8 cellular contexts compared by ENCODE assay signal in genomic region chr11:26276798-26277424, GRCh38. TPM values are rescaled to one million over a fixed set of nuclear protein-coding genes. Genes with fewer than 3 reads are reported as not detected.
DNase-seq lines count a peak whose midpoint lies in the region; ATAC-seq, FAIRE-seq and TF ChIP-seq lines count a peak whose summit lies in the region.

No MANE protein-coding gene starts in this region.

- H3K36me3 ChIP-seq in IMR-90 (ENCODE audit: control insufficient read depth, insufficient read depth, low read length) (no peaks in the 10 kb centered on the region), breast epithelium (no peaks in the 10 kb centered on the region), keratinocyte (ENCODE audit: control insufficient read depth in 2 of 2, extremely low read depth in 1 of 2, insufficient read depth in 2 of 2, low read length in 2 of 2) (no peaks in the 10 kb centered on the region)

- FAIRE-seq in keratinocyte (lab: Jason Lieb, UNC), result peak; percentile 84

- H3K79me2 ChIP-seq in keratinocyte (ENCODE audit: control insufficient read depth, insufficient read depth, low read length), result no peaks in the 10 kb centered on the region

- H2AFZ ChIP-seq in IMR-90 (replicated peaks; ENCODE audit: low read length, poor library complexity), result no peak overlapping the region
- no peak overlapping the region for H2AFZ ChIP-seq in keratinocyte (ENCODE audit: control insufficient read depth, low read length)

- peak overlapping the region; percentile 41; the same call in 1 of the 2 replicates for H2BK20ac ChIP-seq in IMR-90 (ENCODE audit: low read depth, low read length)

- peak; percentile 98 for TF ChIP-seq CTCF in IMR-90 (conservative IDR thresholded peaks at IDR 0.05; ENCODE audit: low read depth, low read length)
- TF ChIP-seq CTCF in RWPE1 (conservative IDR thresholded peaks at IDR 0.05; ENCODE audit: low read depth), result peak; percentile 98
- peak; percentile 65 to 86 (median 81) for TF ChIP-seq CTCF in breast epithelium (IDR thresholded peaks at IDR 0.05)
- TF ChIP-seq CTCF in keratinocyte (optimal IDR thresholded peaks at IDR 0.05 in 1 of 3, IDR thresholded peaks at IDR 0.05 in 1 of 3, conservative IDR thresholded peaks at IDR 0.05 in 1 of 3; ENCODE audit: extremely low read depth in 1 of 3, insufficient read depth in 2 of 3, low read length in 3 of 3), result peak; percentile 77 to 93 (median 88)

- peak; percentile 96 for ATAC-seq in GM21723 (IDR thresholded peaks at IDR 0.05; ENCODE audit: unreplicated experiment)
- ATAC-seq in IMR-90 (ENCODE audit: low read depth), result peak; percentile 96

- no TSS peak for BruUV-seq in IMR-90 (replicated peaks; lab: Mats Ljungman, UMichigan)

- H4K8ac ChIP-seq in IMR-90 (ENCODE audit: low read depth in 2 of 2, low read length in 2 of 2), result no peak overlapping the region

- H3K9ac ChIP-seq in IMR-90 (ENCODE audit: low read depth, low read length), result no peak overlapping the region
- H3K9ac ChIP-seq in keratinocyte (ENCODE audit: control insufficient read depth, extremely low read depth, insufficient read depth, low read length), result no peak overlapping the region

- H2AK5ac ChIP-seq in IMR-90 (ENCODE audit: low read depth, low read length), result no peak overlapping the region

- H3K9me1 ChIP-seq in IMR-90 (ENCODE audit: insufficient read depth, low read length), result no peaks in the 10 kb centered on the region
- H3K9me1 ChIP-seq in keratinocyte (ENCODE audit: control insufficient read depth, extremely low read depth, insufficient read depth, low read length), result no peaks in the 10 kb centered on the region

- in situ Hi-C loops in IMR-90 (cut with MboI; ENCODE audit: low sequenced_read_pairs), result loop anchor here (5.0 kb wide), 1 partner anchor 295 kb away; no protein-coding TSS in a partner anchor

- H2BK15ac ChIP-seq in IMR-90 (ENCODE audit: low read depth, low read length), result peak overlapping the region; percentile 5; the same call in 1 of the 3 replicates

- WGBS in IMR-90 (ENCODE audit: extremely low coverage in 2 of 2, insufficient read length in 1 of 2), 2 experiments, result no CpG with 5 or more reads among the region's 4 CpGs

- TF ChIP-seq RAD21 in IMR-90 (IDR thresholded peaks at IDR 0.05; ENCODE audit: low read length), result peak; percentile 97

- H3K4me3 ChIP-seq in IMR-90 (ENCODE audit: insufficient read depth, low read depth, low read length), result no peak overlapping the region
- H3K4me3 ChIP-seq in breast epithelium, result no peak overlapping the region
- no peak overlapping the region for H3K4me3 ChIP-seq in keratinocyte (ENCODE audit: control insufficient read depth in 2 of 3, extremely low read depth in 1 of 3, insufficient read depth in 2 of 3, low read depth in 1 of 3, low read length in 3 of 3)

- no peak overlapping the region for H3K4ac ChIP-seq in IMR-90 (ENCODE audit: low read depth, low read length)

- H4K20me1 ChIP-seq in IMR-90 (ENCODE audit: insufficient read depth, low read length) (no peaks in the 10 kb centered on the region), keratinocyte (ENCODE audit: control insufficient read depth, extremely low read depth, insufficient read depth, low read length) (no peaks in the 10 kb centered on the region)

- H3K9me3 ChIP-seq in IMR-90 (ENCODE audit: control insufficient read depth, insufficient read depth, low read length) (no peaks in the 10 kb centered on the region), breast epithelium (no peaks in the 10 kb centered on the region), keratinocyte (ENCODE audit: control insufficient read depth, low read depth, low read length) (no peaks in the 10 kb centered on the region)

- CTCF ChIA-PET in IMR-90 (lab: Yijun Ruan, JAX) (interaction anchor here (1.7 kb wide), 1 partner anchor 295 kb away, joined by 8 read pairs; no protein-coding TSS in a partner anchor), RWPE1 (lab: Yijun Ruan, JAX) (interaction anchor here (0.6 to 1.0 kb wide), 9 partner anchors 9 to 1412 kb away, joined by 3 to 4 read pairs (median 3); no protein-coding TSS in a partner anchor)

- peak; percentile 33 for DNase-seq in activated CD4-positive, CD25-positive, alpha-beta regulatory T cell treated with anti-CD3 and anti-CD28 coated beads, Interleukin-2, amount 50 U/mL, for 72 hours
- DNase-seq in activated CD4-positive, CD25-positive, alpha-beta regulatory T cell (lab: John Stamatoyannopoulos, UW), result no peak
- peak; percentile 71 for DNase-seq in IMR-90
- peak; percentile 39 for DNase-seq in RWPE1 (ENCODE audit: low spot score)
- peak in 1 of 2 donors; percentile 28 for DNase-seq in breast epithelium (ENCODE audit: low spot score in 2 of 2)
- DNase-seq in keratinocyte (ENCODE audit: low read depth, low spot score), result no peak
- DNase-seq in stimulated activated CD4-positive, alpha-beta T cell treated with anti-CD3 and anti-CD28 coated beads, Interleukin-1b, Interleukin-23, amount 100 ng/mL, for 48 hours, result peak; percentile 20

- H3K14ac ChIP-seq in IMR-90 (replicated peaks; ENCODE audit: low read depth, low read length), result no peak overlapping the region

- intact Hi-C loops in IMR-90 (cut with micrococcal nuclease), result loop anchor here (1.0 kb wide), 3 partner anchors 50 to 295 kb away; no protein-coding TSS in a partner anchor
- intact Hi-C loops in breast epithelium (cut with DNase I; ENCODE audit: low total_unique reads), result no loop called here

- peak overlapping the region; percentile 24; the same call in 1 of the 2 replicates for H3K18ac ChIP-seq in IMR-90 (ENCODE audit: low read depth, low read length)

- dilution Hi-C loops in IMR-90 (cut with HindIII; ENCODE audit: low sequenced_read_pairs, unreplicated experiment), result no loop called here
- dilution Hi-C loops in keratinocyte (cut with MboI; ENCODE audit: extremely low pct_ligation_motif_present, low sequenced_read_pairs), result no loop called here

- H4K5ac ChIP-seq in IMR-90 (ENCODE audit: low read depth, low read length), result no peak overlapping the region

- TF ChIP-seq POLR2A in IMR-90 (IDR thresholded peaks at IDR 0.05; ENCODE audit: low read depth, low read length) (peak; percentile 30; the same call in 1 of the 2 replicates), breast epithelium (IDR thresholded peaks at IDR 0.05) (no peak)

- H2BK5ac ChIP-seq in IMR-90 (ENCODE audit: low read depth, low read length, poor library complexity, severe bottlenecking), result no peak overlapping the region

- H3K4me2 ChIP-seq in IMR-90 (ENCODE audit: low read depth, low read length) (no peak overlapping the region), keratinocyte (ENCODE audit: control insufficient read depth, extremely low read depth, insufficient read depth, low read depth, low read length) (no peak overlapping the region)

- no peak overlapping the region for H2AK9ac ChIP-seq in IMR-90 (replicated peaks; ENCODE audit: low read depth, low read length, poor library complexity)

- no peaks in the 10 kb centered on the region for H3K79me1 ChIP-seq in IMR-90 (ENCODE audit: low read depth in 1 of 2, low read length in 2 of 2)

- no peak overlapping the region for H3K27ac ChIP-seq in IMR-90 (ENCODE audit: insufficient read depth, low read length)
- H3K27ac ChIP-seq in RWPE1, result no peak overlapping the region
- H3K27ac ChIP-seq in breast epithelium, result no peak overlapping the region
- no peak overlapping the region for H3K27ac ChIP-seq in keratinocyte (ENCODE audit: control insufficient read depth, insufficient read depth, low read length)

- H3K56ac ChIP-seq in IMR-90 (ENCODE audit: extremely low read depth, insufficient read depth, low read length), result no peak overlapping the region

- H3K4me1 ChIP-seq in IMR-90 (ENCODE audit: control insufficient read depth, insufficient read depth, low read length) (no peaks in the 10 kb centered on the region), breast epithelium (no peaks in the 10 kb centered on the region), keratinocyte (ENCODE audit: control insufficient read depth, extremely low read depth, insufficient read depth, low read length) (no peaks in the 10 kb centered on the region)

- no peak overlapping the region for H3K23ac ChIP-seq in IMR-90 (ENCODE audit: low read depth, low read length)

- 0 out of 2 replicates have a peak overlapping the region, but pooled peaks have one; percentile 2 for H4K91ac ChIP-seq in IMR-90 (ENCODE audit: insufficient read depth, low read depth, low read length)

- H3K27me3 ChIP-seq in IMR-90 (ENCODE audit: control insufficient read depth, insufficient read depth, low read length), result no peaks in the 10 kb centered on the region
- H3K27me3 ChIP-seq in breast epithelium, result peaks cover 0 to 7% of the 10 kb centered on the region in 2 donors
- H3K27me3 ChIP-seq in keratinocyte (ENCODE audit: control insufficient read depth, extremely low read depth, insufficient read depth, low read length), result no peaks in the 10 kb centered on the region

- POLR2A ChIA-PET in IMR-90 (lab: Charles Lee; ENCODE audit: unreplicated experiment) (no interaction called here), RWPE1 (lab: Yijun Ruan, JAX; ENCODE audit: low non-redundant PET) (no interaction called here)

- H2BK120ac ChIP-seq in IMR-90 (ENCODE audit: low read depth, low read length), result peak overlapping the region; percentile 23; the same call in 1 of the 2 replicates

TF ChIP-seq in IMR-90, 13 proteins besides CTCF, POLR2A, EP300 and RAD21 (continues in another document):
- TF ChIP-seq MAZ (IDR thresholded peaks at IDR 0.05; ENCODE audit: borderline replicate concordance, low read depth, low read length) (no peak), CHD1 (IDR thresholded peaks at IDR 0.05; ENCODE audit: low read depth, low read length) (no peak), BHLHE40 (IDR thresholded peaks at IDR 0.05; ENCODE audit: low read depth, low read length) (no peak), SMC3 (IDR thresholded peaks at IDR 0.05; ENCODE audit: low read depth, low read length) (peak; percentile 89), RCOR1 (IDR thresholded peaks at IDR 0.05; ENCODE audit: insufficient replicate concordance, low read length) (no peak), NFE2L2 (IDR thresholded peaks at IDR 0.05; ENCODE audit: low read depth, low read length) (no peak), CEBPB (IDR thresholded peaks at IDR 0.05; ENCODE audit: low read depth, low read length) (peak; percentile 29; the same call in 1 of the 2 replicates), FOS (IDR thresholded peaks at IDR 0.05; ENCODE audit: low read depth, low read length) (no peak)

RNA-seq across cellular contexts. Expression of gene ANO3, which starts 55.0 kb away (rescaled TPM):
- total RNA-seq in IMR-90 (2012; rRNA removed) (under 0.01 and 0.18 TPM in 2 replicates), breast epithelium (1 to 10 TPM in 1 of 3 donors, under 1 TPM in 2; 0.29 to 9.0 (median 0.66) TPM)
- polyA plus RNA-seq in IMR-90 (2012; rRNA removed) (0.01 and 0.02 TPM in 2 replicates), keratinocyte (0.01 TPM in 2 of 3 replicates, not detected in the other)
- polyA plus RNA-seq in IMR-90 (2012; cell fraction: cytosol; rRNA removed), result 0.01 TPM in 1 of 2 replicates, not detected in the other
- polyA plus RNA-seq in IMR-90 (2012; cell fraction: nucleus; rRNA removed; ENCODE audit: low replicate concordance), result 0.05 TPM in 1 of 2 replicates, not detected in the other
- polyA plus RNA-seq in keratinocyte (2011; ENCODE audit: low read depth), result not detected
- not detected in 2 replicates for polyA plus RNA-seq in keratinocyte (2011; cell fraction: cytosol; rRNA removed)
- not detected in 2 replicates for polyA plus RNA-seq in keratinocyte (2011; cell fraction: nucleus; rRNA removed)
- not detected in 2 replicates for polyA plus RNA-seq in keratinocyte (2012; ENCODE audit: low replicate concordance)
- polyA minus RNA-seq in keratinocyte, result 0.06 TPM in 1 of 3 replicates, not detected in the others
- not detected for polyA minus RNA-seq in keratinocyte (2011; cell fraction: cytosol; rRNA and poly(A)+ RNA removed)
- polyA minus RNA-seq in keratinocyte (2011; cell fraction: nucleus; rRNA and poly(A)+ RNA removed), result not detected in 2 replicates

Comparison
In these comparisons a context has a peak if more than half of its experiments do, and no peak if none do; other contexts are left out.
1. DNase-seq: peak in activated CD4-positive, CD25-positive, alpha-beta regulatory T cell treated with anti-CD3 and anti-CD28 coated beads, Interleukin-2, amount 50 U/mL, for 72 hours (single experiment), IMR-90 (single experiment), RWPE1 (single experiment) and stimulated activated CD4-positive, alpha-beta T cell treated with anti-CD3 and anti-CD28 coated beads, Interleukin-1b, Interleukin-23, amount 100 ng/mL, for 48 hours (single experiment); none in activated CD4-positive, CD25-positive, alpha-beta regulatory T cell (0 of 4) and keratinocyte (single experiment).
2. Peak in every context shown above with its lines, with median percentiles within 50 percentile points of each other: CTCF ChIP-seq.